In the genomic region with DNA sequence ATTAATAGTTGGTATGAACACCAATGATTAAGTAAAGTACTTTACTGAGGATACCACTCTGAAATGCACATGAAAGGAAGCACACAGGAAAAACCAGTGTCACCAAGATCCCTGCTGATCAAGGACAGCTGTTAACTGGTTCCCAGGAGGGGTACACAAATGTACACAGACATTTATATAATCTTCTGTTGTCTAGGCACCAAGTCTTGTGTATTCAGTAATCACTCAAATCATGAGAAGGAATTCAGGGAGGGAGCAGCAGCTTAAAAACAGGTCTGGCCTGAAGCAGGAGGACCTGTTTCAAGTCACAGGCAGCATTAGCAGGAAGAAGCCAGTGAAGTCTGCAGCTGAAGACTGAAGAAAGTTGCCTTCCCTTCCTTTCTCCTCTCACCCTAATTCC, we compare ENCODE assay signal across 18 cellular contexts. TPM values are rescaled to one million over a fixed set of nuclear protein-coding genes. Genes with fewer than 3 reads are reported as not detected.
A peak's percentile ranks its signal among the peaks of the same experiment; 100 is the strongest.
DNase-seq lines count a peak whose midpoint lies in the region; ATAC-seq and TF ChIP-seq lines count a peak whose summit lies in the region.
"Had no signal": no experiment of that assay in that cellular context is flagged by ENCODE, and none has a peak within 500 bp of the region (broad histone marks: within the 10 kb centered on the region; RNA-seq: fewer than 3 reads in every experiment).

No MANE protein-coding gene starts in this region.

- H3K4me1 Mint-ChIP-seq in neural progenitor cell: peaks cover 19% of the 10 kb centered on the region
- no peaks in the 10 kb centered on the region for H3K4me1 Mint-ChIP-seq in activated CD8-positive, alpha-beta memory T cell treated with anti-CD3 and anti-CD28 coated beads, Interleukin-2, amount 10 ng/mL, durations not matched to agents 7 days and 5 days

- H3K27ac ChIP-seq in BLaER1 (peak overlapping the region; percentile 76), neural progenitor cell (peak overlapping the region; percentile 22), right atrium auricular region (no peak overlapping the region)
- H3K27ac ChIP-seq: adrenal gland had no signal

- H3F3A ChIP-seq in neural progenitor cell (ENCODE audit: low read depth): peaks cover 16% of the 10 kb centered on the region

- peaks cover 2% of the 10 kb centered on the region for H3K27me3 Mint-ChIP-seq in neural progenitor cell (ENCODE audit: insufficient read depth, low read depth)
- H3K27me3 Mint-ChIP-seq in activated CD8-positive, alpha-beta memory T cell treated with anti-CD3 and anti-CD28 coated beads, Interleukin-2, amount 10 ng/mL, durations not matched to agents 7 days and 5 days: no peaks in the 10 kb centered on the region
- H3K27me3 Mint-ChIP-seq: activated CD4-positive, alpha-beta memory T cell treated with anti-CD3 and anti-CD28 coated beads for 36 hours had no signal

- H3K4me3 Mint-ChIP-seq in neural progenitor cell: no peak overlapping the region
- no peak overlapping the region for H3K4me3 Mint-ChIP-seq in activated CD8-positive, alpha-beta memory T cell treated with anti-CD3 and anti-CD28 coated beads, Interleukin-2, amount 10 ng/mL, durations not matched to agents 7 days and 5 days
- H3K4me3 Mint-ChIP-seq: activated CD4-positive, alpha-beta memory T cell treated with anti-CD3 and anti-CD28 coated beads for 36 hours; activated T-helper 1 cell treated with anti-CD3 and anti-CD28 coated beads, Interleukin-12 subunit alpha, Interleukin-12 subunit beta, Interleukin-2, Interleukin-4 antibody, amounts not matched to agents 30 ng/mL and 10 ng/mL and 1 ng/mL, durations not matched to agents 14 hours and 24 hours and 36 hours; H9; natural killer cell had no signal

- no peaks in the 10 kb centered on the region for H3K9me3 Mint-ChIP-seq in neural progenitor cell
- no peaks in the 10 kb centered on the region for H3K9me3 Mint-ChIP-seq in activated CD8-positive, alpha-beta memory T cell treated with anti-CD3 and anti-CD28 coated beads, Interleukin-2, amount 10 ng/mL, durations not matched to agents 7 days and 5 days (ENCODE audit: low read depth)
- H3K9me3 Mint-ChIP-seq: activated CD4-positive, alpha-beta memory T cell treated with anti-CD3 and anti-CD28 coated beads for 36 hours; activated T-helper 1 cell treated with anti-CD3 and anti-CD28 coated beads, Interleukin-12 subunit alpha, Interleukin-12 subunit beta, Interleukin-2, Interleukin-4 antibody, amounts not matched to agents 30 ng/mL and 10 ng/mL and 1 ng/mL, durations not matched to agents 14 hours and 24 hours and 36 hours; H9; natural killer cell had no signal

- DNase-seq in LNCaP clone FGC (ENCODE audit: low read depth): peak; percentile 79
- DNase-seq in epithelial cell of esophagus (ENCODE audit: low read depth): peak; percentile 79
- no peak for DNase-seq in neural progenitor cell (ENCODE audit: low spot score)
- DNase-seq in right atrium auricular region (ENCODE audit: low spot score): no peak
- DNase-seq in activated CD8-positive, alpha-beta memory T cell treated with anti-CD3 and anti-CD28 coated beads, Interleukin-2, amount 10 ng/mL, durations not matched to agents 7 days and 5 days: no peak
- no peak for DNase-seq in KBM-7
- DNase-seq: activated CD4-positive, alpha-beta memory T cell treated with anti-CD3 and anti-CD28 coated beads for 36 hours; adrenal gland; H9; MM.1S; natural killer cell; NCI-H2029 treated with DMSO at 0.1 percent for 48 hours; NCI-H526; SW 1271 had no signal

- in situ Hi-C loops in KBM-7 (cut with MboI; ENCODE audit: low pct_unique_long_range_greater_than_20kb, low sequenced_read_pairs): no loop called here

- peaks cover 6% of the 10 kb centered on the region; the same call in 1 of the 2 replicates for H3K9me3 ChIP-seq in BLaER1
- H3K9me3 ChIP-seq in neural progenitor cell (ENCODE audit: low read depth): no peaks in the 10 kb centered on the region
- H3K9me3 ChIP-seq in right atrium auricular region: no peaks in the 10 kb centered on the region
- H3K9me3 ChIP-seq: adrenal gland had no signal

- no peaks in the 10 kb centered on the region for H3K79me2 ChIP-seq in neural progenitor cell (ENCODE audit: low read depth)

- no peak overlapping the region for H2AFZ ChIP-seq in neural progenitor cell (replicated peaks)

- H3K4me1 ChIP-seq in BLaER1 (peaks cover 81% of the 10 kb centered on the region), neural progenitor cell (peaks cover 32% of the 10 kb centered on the region), right atrium auricular region (no peaks in the 10 kb centered on the region)
- H3K4me1 ChIP-seq: adrenal gland had no signal

- no peak overlapping the region for H3K4me3 ChIP-seq in BLaER1
- no peak overlapping the region for H3K4me3 ChIP-seq in LNCaP clone FGC (ENCODE audit: low read depth, low read length)
- H3K4me3 ChIP-seq in epithelial cell of esophagus (ENCODE audit: low read length): no peak overlapping the region
- H3K4me3 ChIP-seq in neural progenitor cell: no peak overlapping the region
- no peak overlapping the region for H3K4me3 ChIP-seq in right atrium auricular region
- H3K4me3 ChIP-seq: adrenal gland, lung had no signal

- TF ChIP-seq CTCF in LNCaP clone FGC (IDR thresholded peaks at IDR 0.05; ENCODE audit: control insufficient read depth, extremely low read depth, insufficient read depth): no peak
- no peak for TF ChIP-seq CTCF in epithelial cell of esophagus (IDR thresholded peaks at IDR 0.05; ENCODE audit: insufficient read depth, low read depth, low read length, missing control alignments)
- TF ChIP-seq CTCF in neural progenitor cell (IDR thresholded peaks at IDR 0.05): no peak
- no peak for TF ChIP-seq CTCF in right atrium auricular region (IDR thresholded peaks at IDR 0.05)

- H3K4me2 ChIP-seq in BLaER1 (peak overlapping the region; percentile 89), neural progenitor cell (no peak overlapping the region)

- ATAC-seq in HG02571 (IDR thresholded peaks at IDR 0.05; ENCODE audit: unreplicated experiment): no peak
- ATAC-seq in activated CD8-positive, alpha-beta memory T cell treated with anti-CD3 and anti-CD28 coated beads, Interleukin-2, amount 10 ng/mL, durations not matched to agents 7 days and 5 days: no peak
- ATAC-seq: natural killer cell had no signal

- H3K27me3 ChIP-seq in BLaER1: no peaks in the 10 kb centered on the region
- H3K27me3 ChIP-seq in neural progenitor cell: no peaks in the 10 kb centered on the region
- no peaks in the 10 kb centered on the region for H3K27me3 ChIP-seq in right atrium auricular region
- H3K27me3 ChIP-seq: adrenal gland had no signal

- no peaks in the 10 kb centered on the region for H4K20me1 ChIP-seq in BLaER1
- no peaks in the 10 kb centered on the region for H4K20me1 ChIP-seq in neural progenitor cell (ENCODE audit: low read depth)

- CTCF ChIA-PET in activated CD8-positive, alpha-beta memory T cell treated with anti-CD3 and anti-CD28 coated beads, Interleukin-2, amount 10 ng/mL, durations not matched to agents 7 days and 5 days (lab: Charles Lee): interaction anchor here (1.2 to 2.3 kb wide), 2 partner anchors 43 to 542 kb away, joined by 3 to 5 read pairs; no protein-coding TSS in a partner anchor

- peak overlapping the region; percentile 24 for H3K27ac Mint-ChIP-seq in neural progenitor cell
- H3K27ac Mint-ChIP-seq in activated CD8-positive, alpha-beta memory T cell treated with anti-CD3 and anti-CD28 coated beads, Interleukin-2, amount 10 ng/mL, durations not matched to agents 7 days and 5 days: no peak overlapping the region
- H3K27ac Mint-ChIP-seq: activated CD4-positive, alpha-beta memory T cell treated with anti-CD3 and anti-CD28 coated beads for 36 hours; activated T-helper 1 cell treated with anti-CD3 and anti-CD28 coated beads, Interleukin-12 subunit alpha, Interleukin-12 subunit beta, Interleukin-2, Interleukin-4 antibody, amounts not matched to agents 30 ng/mL and 10 ng/mL and 1 ng/mL, durations not matched to agents 14 hours and 24 hours and 36 hours; H9; natural killer cell had no signal

- H3K9ac ChIP-seq in BLaER1: peak overlapping the region; percentile 62
- H3K9ac ChIP-seq in neural progenitor cell: no peak overlapping the region

- H3K36me3 Mint-ChIP-seq in neural progenitor cell: no peaks in the 10 kb centered on the region
- H3K36me3 Mint-ChIP-seq in activated CD8-positive, alpha-beta memory T cell treated with anti-CD3 and anti-CD28 coated beads, Interleukin-2, amount 10 ng/mL, durations not matched to agents 7 days and 5 days: no peaks in the 10 kb centered on the region
- H3K36me3 Mint-ChIP-seq: activated CD4-positive, alpha-beta memory T cell treated with anti-CD3 and anti-CD28 coated beads for 36 hours; natural killer cell had no signal

- no peaks in the 10 kb centered on the region for H3K36me3 ChIP-seq in BLaER1
- no peaks in the 10 kb centered on the region for H3K36me3 ChIP-seq in neural progenitor cell
- no peaks in the 10 kb centered on the region for H3K36me3 ChIP-seq in right atrium auricular region
- H3K36me3 ChIP-seq: adrenal gland had no signal

RNA-seq across cellular contexts. Expression of gene MPP7, which starts 18.7 kb away (rescaled TPM):
- 6.1 and 8.5 TPM in 2 replicates for total RNA-seq in neural progenitor cell (ENCODE audit: low replicate concordance)
- 1 to 10 TPM; 7.6 to 8.9 TPM for total RNA-seq in right atrium auricular region
- total RNA-seq in activated CD8-positive, alpha-beta memory T cell treated with anti-CD3 and anti-CD28 coated beads, Interleukin-2, amount 10 ng/mL, durations not matched to agents 7 days and 5 days: 1 to 10 TPM; 1.4 to 3.7 TPM

Comparison
In these comparisons a context has a peak if more than half of its experiments do, and no peak if none do; other contexts are left out.
1. H3K27ac ChIP-seq: peak in BLaER1 (single experiment) and neural progenitor cell (single experiment); none in right atrium auricular region (0 of 2).
2. DNase-seq: peak in LNCaP clone FGC (single experiment) and epithelial cell of esophagus (single experiment); none in neural progenitor cell (single experiment), right atrium auricular region (single experiment), activated CD8-positive, alpha-beta memory T cell treated with anti-CD3 and anti-CD28 coated beads, Interleukin-2, amount 10 ng/mL, durations not matched to agents 7 days and 5 days (single experiment) and KBM-7 (single experiment).